1 cellular context compared by ENCODE assay signal in genomic region chr10:55734112-55734511, GRCh38.
TF ChIP-seq lines count a peak whose summit lies in the region.

No MANE protein-coding gene starts in this region.

TF ChIP-seq in GM23338, 12 proteins besides CTCF, POLR2A, EP300 and RAD21 (continued from another document):
- TF ChIP-seq, protein P1, sequence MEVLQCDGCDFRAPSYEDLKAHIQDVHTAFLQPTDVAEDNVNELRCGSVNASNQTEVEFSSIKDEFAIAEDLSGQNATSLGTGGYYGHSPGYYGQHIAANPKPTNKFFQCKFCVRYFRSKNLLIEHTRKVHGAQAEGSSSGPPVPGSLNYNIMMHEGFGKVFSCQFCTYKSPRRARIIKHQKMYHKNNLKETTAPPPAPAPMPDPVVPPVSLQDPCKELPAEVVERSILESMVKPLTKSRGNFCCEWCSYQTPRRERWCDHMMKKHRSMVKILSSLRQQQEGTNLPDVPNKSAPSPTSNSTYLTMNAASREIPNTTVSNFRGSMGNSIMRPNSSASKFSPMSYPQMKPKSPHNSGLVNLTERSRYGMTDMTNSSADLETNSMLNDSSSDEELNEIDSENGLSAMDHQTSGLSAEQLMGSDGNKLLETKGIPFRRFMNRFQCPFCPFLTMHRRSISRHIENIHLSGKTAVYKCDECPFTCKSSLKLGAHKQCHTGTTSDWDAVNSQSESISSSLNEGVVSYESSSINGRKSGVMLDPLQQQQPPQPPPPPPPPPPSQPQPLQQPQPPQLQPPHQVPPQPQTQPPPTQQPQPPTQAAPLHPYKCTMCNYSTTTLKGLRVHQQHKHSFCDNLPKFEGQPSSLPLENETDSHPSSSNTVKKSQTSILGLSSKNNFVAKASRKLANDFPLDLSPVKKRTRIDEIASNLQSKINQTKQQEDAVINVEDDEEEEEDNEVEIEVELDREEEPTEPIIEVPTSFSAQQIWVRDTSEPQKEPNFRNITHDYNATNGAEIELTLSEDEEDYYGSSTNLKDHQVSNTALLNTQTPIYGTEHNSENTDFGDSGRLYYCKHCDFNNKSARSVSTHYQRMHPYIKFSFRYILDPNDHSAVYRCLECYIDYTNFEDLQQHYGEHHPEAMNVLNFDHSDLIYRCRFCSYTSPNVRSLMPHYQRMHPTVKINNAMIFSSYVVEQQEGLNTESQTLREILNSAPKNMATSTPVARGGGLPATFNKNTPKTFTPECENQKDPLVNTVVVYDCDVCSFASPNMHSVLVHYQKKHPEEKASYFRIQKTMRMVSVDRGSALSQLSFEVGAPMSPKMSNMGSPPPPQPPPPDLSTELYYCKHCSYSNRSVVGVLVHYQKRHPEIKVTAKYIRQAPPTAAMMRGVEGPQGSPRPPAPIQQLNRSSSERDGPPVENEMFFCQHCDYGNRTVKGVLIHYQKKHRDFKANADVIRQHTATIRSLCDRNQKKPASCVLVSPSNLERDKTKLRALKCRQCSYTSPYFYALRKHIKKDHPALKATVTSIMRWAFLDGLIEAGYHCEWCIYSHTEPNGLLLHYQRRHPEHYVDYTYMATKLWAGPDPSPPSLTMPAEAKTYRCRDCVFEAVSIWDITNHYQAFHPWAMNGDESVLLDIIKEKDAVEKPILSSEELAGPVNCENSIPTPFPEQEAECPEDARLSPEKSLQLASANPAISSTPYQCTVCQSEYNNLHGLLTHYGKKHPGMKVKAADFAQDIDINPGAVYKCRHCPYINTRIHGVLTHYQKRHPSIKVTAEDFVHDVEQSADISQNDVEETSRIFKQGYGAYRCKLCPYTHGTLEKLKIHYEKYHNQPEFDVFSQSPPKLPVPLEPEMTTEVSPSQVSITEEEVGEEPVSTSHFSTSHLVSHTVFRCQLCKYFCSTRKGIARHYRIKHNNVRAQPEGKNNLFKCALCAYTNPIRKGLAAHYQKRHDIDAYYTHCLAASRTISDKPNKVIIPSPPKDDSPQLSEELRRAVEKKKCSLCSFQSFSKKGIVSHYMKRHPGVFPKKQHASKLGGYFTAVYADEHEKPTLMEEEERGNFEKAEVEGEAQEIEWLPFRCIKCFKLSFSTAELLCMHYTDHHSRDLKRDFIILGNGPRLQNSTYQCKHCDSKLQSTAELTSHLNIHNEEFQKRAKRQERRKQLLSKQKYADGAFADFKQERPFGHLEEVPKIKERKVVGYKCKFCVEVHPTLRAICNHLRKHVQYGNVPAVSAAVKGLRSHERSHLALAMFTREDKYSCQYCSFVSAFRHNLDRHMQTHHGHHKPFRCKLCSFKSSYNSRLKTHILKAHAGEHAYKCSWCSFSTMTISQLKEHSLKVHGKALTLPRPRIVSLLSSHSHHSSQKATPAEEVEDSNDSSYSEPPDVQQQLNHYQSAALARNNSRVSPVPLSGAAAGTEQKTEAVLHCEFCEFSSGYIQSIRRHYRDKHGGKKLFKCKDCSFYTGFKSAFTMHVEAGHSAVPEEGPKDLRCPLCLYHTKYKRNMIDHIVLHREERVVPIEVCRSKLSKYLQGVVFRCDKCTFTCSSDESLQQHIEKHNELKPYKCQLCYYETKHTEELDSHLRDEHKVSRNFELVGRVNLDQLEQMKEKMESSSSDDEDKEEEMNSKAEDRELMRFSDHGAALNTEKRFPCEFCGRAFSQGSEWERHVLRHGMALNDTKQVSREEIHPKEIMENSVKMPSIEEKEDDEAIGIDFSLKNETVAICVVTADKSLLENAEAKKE (CRISPR knock-in tag; IDR thresholded peaks at IDR 0.05), result no peak
- no peak for TF ChIP-seq ZNF114 (CRISPR knock-in tag; IDR thresholded peaks at IDR 0.05)
